ENCODE assay signal across 14 cellular contexts in genomic region chr10:91591792-91592165, GRCh38. TPM values are rescaled to one million over a fixed set of nuclear protein-coding genes. Genes with fewer than 3 reads are reported as not detected.
A peak's percentile ranks its signal among the peaks of the same experiment; 100 is the strongest.
DNase-seq lines count a peak whose midpoint lies in the region; ATAC-seq and TF ChIP-seq lines count a peak whose summit lies in the region.
"Had no signal": no experiment of that assay in that cellular context is flagged by ENCODE, and none has a peak within 500 bp of the region (broad histone marks: within the 10 kb centered on the region; RNA-seq: fewer than 3 reads in every experiment).

No MANE protein-coding gene starts in this region.

- no peaks in the 10 kb centered on the region for H3K9me3 ChIP-seq in RWPE2 (ENCODE audit: severe bottlenecking)
- H3K9me3 ChIP-seq in duodenal mucosa (ENCODE audit: control insufficient read depth in 1 of 2, low read length in 2 of 2) = no peaks in the 10 kb centered on the region
- no peaks in the 10 kb centered on the region for H3K9me3 ChIP-seq in mucosa of descending colon
- H3K9me3 ChIP-seq in suprapubic skin = no peaks in the 10 kb centered on the region

- TF ChIP-seq CTCF in RWPE2 (IDR thresholded peaks at IDR 0.05; ENCODE audit: poor library complexity, severe bottlenecking) (no peak), mucosa of descending colon (IDR thresholded peaks at IDR 0.05) (no peak), suprapubic skin (IDR thresholded peaks at IDR 0.05) (no peak)

- ATAC-seq in RWPE2 (ENCODE audit: low read depth) (no peak), mucosa of descending colon (peak; percentile 29), HG03520 (IDR thresholded peaks at IDR 0.05; ENCODE audit: unreplicated experiment) (no peak), HG03097 (IDR thresholded peaks at IDR 0.05; ENCODE audit: low FRiP score, unreplicated experiment) (no peak), HG02759 (IDR thresholded peaks at IDR 0.05; ENCODE audit: unreplicated experiment) (no peak), HG03139 (IDR thresholded peaks at IDR 0.05; ENCODE audit: unreplicated experiment) (no peak)
- ATAC-seq: activated T-cell treated with anti-CD3 and anti-CD28 coated beads, Interleukin-2, amount 50 U/mL, for 72 hours; stimulated activated effector memory CD8-positive, alpha-beta T cell treated with anti-CD3 and anti-CD28 coated beads, Interleukin-12 subunit alpha, Interleukin-12 subunit beta, amount 100 ng/mL, for 72 hours; T-cell had no signal

- no peak overlapping the region for H3K4me3 ChIP-seq in RWPE2 (ENCODE audit: severe bottlenecking)
- peak overlapping the region; percentile 29 to 30 for H3K4me3 ChIP-seq in duodenal mucosa (ENCODE audit: low read depth in 1 of 2, low read length in 2 of 2)
- H3K4me3 ChIP-seq in mucosa of descending colon = no peak overlapping the region
- no peak overlapping the region for H3K4me3 ChIP-seq in suprapubic skin

- H3K36me3 ChIP-seq in RWPE2 (ENCODE audit: low read depth) = no peaks in the 10 kb centered on the region
- H3K36me3 ChIP-seq in duodenal mucosa (ENCODE audit: control insufficient read depth in 1 of 2, insufficient read depth in 2 of 2, low read length in 2 of 2) = no peaks in the 10 kb centered on the region
- no peaks in the 10 kb centered on the region for H3K36me3 ChIP-seq in mucosa of descending colon (ENCODE audit: low read depth)
- H3K36me3 ChIP-seq in suprapubic skin = no peaks in the 10 kb centered on the region

- 58% methylated on average over 7 of the region's 7 CpGs for WGBS in suprapubic skin

- H3K4me1 ChIP-seq in RWPE2 (ENCODE audit: insufficient read depth, poor library complexity, severe bottlenecking) = peaks cover 34% of the 10 kb centered on the region
- H3K4me1 ChIP-seq in duodenal mucosa (ENCODE audit: control insufficient read depth in 1 of 2, insufficient read depth in 2 of 2, low read length in 2 of 2) = peaks cover 40 to 50% of the 10 kb centered on the region in 2 donors
- H3K4me1 ChIP-seq in mucosa of descending colon (ENCODE audit: low read depth) = peaks cover 22% of the 10 kb centered on the region
- peaks cover 62% of the 10 kb centered on the region for H3K4me1 ChIP-seq in suprapubic skin

- TF ChIP-seq EP300 in suprapubic skin (IDR thresholded peaks at IDR 0.05) = no peak

- intact Hi-C loops in mucosa of descending colon (cut with DNase I, micrococcal nuclease) = no loop called here

- peak overlapping the region; percentile 69 for H3K27ac ChIP-seq in RWPE2 (ENCODE audit: poor library complexity, severe bottlenecking)
- H3K27ac ChIP-seq in duodenal mucosa (ENCODE audit: low read depth, low read length) = peak overlapping the region; percentile 24
- peak overlapping the region; percentile 53 for H3K27ac ChIP-seq in suprapubic skin

- H3K9ac ChIP-seq in duodenal mucosa (ENCODE audit: low read depth in 1 of 2, low read length in 2 of 2) = peak overlapping the region in 1 of 2 donors; percentile 10

- DNase-seq in RWPE2 (ENCODE audit: low spot score) = no peak
- DNase-seq in mucosa of descending colon = no peak
- no peak for DNase-seq in suprapubic skin (ENCODE audit: low spot score in 2 of 2)
- DNase-seq: activated T-cell treated with anti-CD3 and anti-CD28 coated beads, Interleukin-2, amount 50 U/mL, for 72 hours; CD4-positive, alpha-beta T cell; Karpas-422; NCI-H2029; T-cell had no signal

- TF ChIP-seq POLR2A in suprapubic skin (IDR thresholded peaks at IDR 0.05) = no peak

- H3K27me3 ChIP-seq in RWPE2 (ENCODE audit: insufficient read depth, poor library complexity, severe bottlenecking) (no peaks in the 10 kb centered on the region), duodenal mucosa (ENCODE audit: control insufficient read depth in 1 of 2, insufficient read depth in 2 of 2, low read length in 2 of 2) (peaks cover 0 to 5% of the 10 kb centered on the region in 2 donors), suprapubic skin (no peaks in the 10 kb centered on the region)

RNA-seq across cellular contexts. Expression of gene PPP1R3C, which starts 41.1 kb away (rescaled TPM):
- 10 to 100 TPM in 1 of 3 donors, 1 to 10 TPM in 2; 1.5 to 23.3 (median 4.7) TPM for total RNA-seq in mucosa of descending colon
- 10 to 100 TPM in 1 of 4 donors, 1 to 10 TPM in 3; 4.8 to 10.3 (median 6.3) TPM for total RNA-seq in suprapubic skin
- total RNA-seq: CD4-positive, alpha-beta T cell had no signal

Comparison
In these comparisons a context has a peak if more than half of its experiments do, and no peak if none do; other contexts are left out.
1. H3K4me3 ChIP-seq: peak in duodenal mucosa (2 of 2); none in RWPE2 (single experiment), mucosa of descending colon (single experiment) and suprapubic skin (single experiment).
2. Peak in every context shown above with its lines, with median percentiles within 50 percentile points of each other: H3K27ac ChIP-seq.